Comparison of ENCODE assay signal across 19 cellular contexts in genomic region chr6:106469882-106470281, GRCh38.
DNase-seq lines count a peak whose midpoint lies in the region; ATAC-seq, FAIRE-seq and TF ChIP-seq lines count a peak whose summit lies in the region.
"Had no signal": no experiment of that assay in that cellular context is flagged by ENCODE, and none has a peak within 500 bp of the region (broad histone marks: within the 10 kb centered on the region; RNA-seq: fewer than 3 reads in every experiment).

No MANE protein-coding gene starts in this region.

- H3K14ac ChIP-seq in mesenchymal stem cell (ENCODE audit: low read length in 2 of 2) = no peak overlapping the region

- H3F3A ChIP-seq in neural progenitor cell (ENCODE audit: low read depth) = no peaks in the 10 kb centered on the region

- H3K79me1 ChIP-seq in mesenchymal stem cell (replicated peaks; ENCODE audit: low read length, poor library complexity, severe bottlenecking) = no peaks in the 10 kb centered on the region

- no peaks in the 10 kb centered on the region for H3K79me2 ChIP-seq in neural progenitor cell (ENCODE audit: low read depth)

- H3K27me3 ChIP-seq in Panc1 (ENCODE audit: control insufficient read depth, insufficient read depth, low read length) (peaks cover 9% of the 10 kb centered on the region; the same call in 1 of the 2 replicates), mesenchymal stem cell (ENCODE audit: control insufficient read depth in 1 of 2, insufficient read depth in 1 of 2, low read length in 2 of 2) (peaks cover 0 to 5% of the 10 kb centered on the region in 2 experiments), small intestine (ENCODE audit: control insufficient read depth in 2 of 2, insufficient read depth in 2 of 2, low read length in 2 of 2) (no peaks in the 10 kb centered on the region), body of pancreas (no peaks in the 10 kb centered on the region), neural progenitor cell (no peaks in the 10 kb centered on the region)
- H3K27me3 ChIP-seq: BLaER1 had no signal

- H4K20me1 ChIP-seq in neural progenitor cell (ENCODE audit: low read depth) = no peaks in the 10 kb centered on the region
- H4K20me1 ChIP-seq: BLaER1 had no signal

- H3K27ac Mint-ChIP-seq in neural progenitor cell (no peak overlapping the region), natural killer cell (no peak overlapping the region)
- H3K27ac Mint-ChIP-seq: CD14-positive monocyte; CD4-positive, alpha-beta memory T cell; HFFc6 had no signal

- H3K9me3 Mint-ChIP-seq in neural progenitor cell (no peaks in the 10 kb centered on the region), natural killer cell (no peaks in the 10 kb centered on the region)
- H3K9me3 Mint-ChIP-seq: CD14-positive monocyte; CD4-positive, alpha-beta memory T cell; HFFc6 had no signal

- H3K9me3 ChIP-seq in Panc1 (ENCODE audit: control insufficient read depth, insufficient read depth, low read depth, low read length) (no peaks in the 10 kb centered on the region), mesenchymal stem cell (ENCODE audit: control insufficient read depth, low read length) (no peaks in the 10 kb centered on the region), small intestine (ENCODE audit: control insufficient read depth, low read depth) (no peaks in the 10 kb centered on the region), body of pancreas (no peaks in the 10 kb centered on the region), neural progenitor cell (ENCODE audit: low read depth) (no peaks in the 10 kb centered on the region)
- H3K9me3 ChIP-seq: BLaER1 had no signal

- no peak overlapping the region for H3K9ac ChIP-seq in mesenchymal stem cell (ENCODE audit: low read length)
- H3K9ac ChIP-seq in neural progenitor cell = no peak overlapping the region
- H3K9ac ChIP-seq: BLaER1 had no signal

- intact Hi-C loops in Panc1 (cut with micrococcal nuclease; ENCODE audit: unreplicated experiment) (no loop called here), body of pancreas (cut with DNase I) (no loop called here), natural killer cell (cut with micrococcal nuclease) (no loop called here)

- TF ChIP-seq CTCF in Panc1 (IDR thresholded peaks at IDR 0.05) = no peak
- TF ChIP-seq CTCF in body of pancreas (IDR thresholded peaks at IDR 0.05) = no peak
- no peak for TF ChIP-seq CTCF in neural progenitor cell (IDR thresholded peaks at IDR 0.05)
- TF ChIP-seq CTCF in natural killer cell (IDR thresholded peaks at IDR 0.05) = no peak

- no peak overlapping the region for H2BK15ac ChIP-seq in mesenchymal stem cell (ENCODE audit: low read depth, poor library complexity, severe bottlenecking)

- no peak overlapping the region for H3K18ac ChIP-seq in mesenchymal stem cell (ENCODE audit: low read depth in 1 of 2, low read length in 2 of 2)

- peak overlapping the region in 1 of 2 experiments; percentile 59 for H3K23ac ChIP-seq in mesenchymal stem cell (ENCODE audit: low read length in 2 of 2)

- no peak overlapping the region for H4K91ac ChIP-seq in mesenchymal stem cell (ENCODE audit: low read length)

- no TSS peak for BruUV-seq in Panc1 (replicated peaks; lab: Mats Ljungman, UMichigan)

- DNase-seq in Panc1 (ENCODE audit: low read depth, low spot score) (no peak), epithelial cell of prostate (ENCODE audit: low read depth, low spot score) (no peak), mesenchymal stem cell (no peak), small intestine (peak; percentile 45), body of pancreas (no peak), neural progenitor cell (ENCODE audit: low spot score) (no peak), natural killer cell (no peak)
- DNase-seq: 8988T; Calu3; CD4-positive, alpha-beta memory T cell; DMS79 treated with DMSO at 0.1 percent for 48 hours; GF-D8; GOT3; H7; HFFc6 had no signal

- peak overlapping the region; percentile 51 for H2AFZ ChIP-seq in mesenchymal stem cell (ENCODE audit: low read depth, low read length)
- H2AFZ ChIP-seq in neural progenitor cell (replicated peaks) = no peak overlapping the region

- no peak overlapping the region for H3K4me3 Mint-ChIP-seq in neural progenitor cell
- H3K4me3 Mint-ChIP-seq in natural killer cell = no peak overlapping the region
- H3K4me3 Mint-ChIP-seq: CD14-positive monocyte; CD4-positive, alpha-beta memory T cell; HFFc6 had no signal

- no peak overlapping the region for H4K8ac ChIP-seq in mesenchymal stem cell (ENCODE audit: low read length)

- no peak for FAIRE-seq in small intestine (lab: Jason Lieb, UNC)

- H3K27me3 Mint-ChIP-seq in neural progenitor cell (ENCODE audit: insufficient read depth, low read depth) (no peaks in the 10 kb centered on the region), natural killer cell (ENCODE audit: low read depth in 2 of 2) (peaks cover 13 to 15% of the 10 kb centered on the region in 2 donors)

- POLR2A ChIA-PET in Panc1 (lab: Charles Lee) = no interaction called here

- no peak overlapping the region for H2BK12ac ChIP-seq in mesenchymal stem cell (ENCODE audit: low read length in 2 of 2)

- no peak overlapping the region for H2BK120ac ChIP-seq in mesenchymal stem cell (ENCODE audit: low read depth, low read length)

- no peak overlapping the region for H3K4me3 ChIP-seq in Panc1 (ENCODE audit: low read depth in 2 of 2, low read length in 2 of 2)
- no peak overlapping the region for H3K4me3 ChIP-seq in mesenchymal stem cell (ENCODE audit: insufficient read depth in 1 of 2, low read depth in 1 of 2, low read length in 2 of 2)
- no peak overlapping the region for H3K4me3 ChIP-seq in small intestine (ENCODE audit: low read depth in 1 of 2, low read length in 2 of 2)
- no peak overlapping the region for H3K4me3 ChIP-seq in body of pancreas
- H3K4me3 ChIP-seq in neural progenitor cell = no peak overlapping the region
- H3K4me3 ChIP-seq: BLaER1 had no signal

- H3K4me1 Mint-ChIP-seq in neural progenitor cell = no peaks in the 10 kb centered on the region
- no peaks in the 10 kb centered on the region for H3K4me1 Mint-ChIP-seq in natural killer cell
- H3K4me1 Mint-ChIP-seq: CD4-positive, alpha-beta memory T cell had no signal

- no peak overlapping the region for H2AK5ac ChIP-seq in mesenchymal stem cell (ENCODE audit: low read length, severe bottlenecking)

- no peak overlapping the region for H3K4ac ChIP-seq in mesenchymal stem cell (ENCODE audit: low read depth in 1 of 2, low read length in 2 of 2)

- ATAC-seq in Panc1 (0 out of 2 replicates have a peak, but pooled peaks have one; percentile 34), HG03565 (IDR thresholded peaks at IDR 0.05; ENCODE audit: unreplicated experiment) (no peak), body of pancreas (no peak), natural killer cell (no peak)
- ATAC-seq: HCT116 had no signal

- H3K4me2 ChIP-seq in mesenchymal stem cell (ENCODE audit: low read length, poor library complexity, severe bottlenecking) = no peak overlapping the region
- H3K4me2 ChIP-seq in neural progenitor cell = no peak overlapping the region
- H3K4me2 ChIP-seq: BLaER1 had no signal

- WGBS in mesenchymal stem cell = 88% methylated on average over 4 of the region's 4 CpGs
- WGBS in small intestine, 3 donors = 22 to 67% (median 34%) methylated on average over 4 of the region's 4 CpGs
- 75 to 79% methylated on average over 3 to 4 of the region's 4 CpGs for WGBS in body of pancreas, 2 donors

- no peaks in the 10 kb centered on the region for H3K36me3 Mint-ChIP-seq in neural progenitor cell
- no peaks in the 10 kb centered on the region for H3K36me3 Mint-ChIP-seq in natural killer cell
- H3K36me3 Mint-ChIP-seq: CD14-positive monocyte; CD4-positive, alpha-beta memory T cell had no signal

- H3K27ac ChIP-seq in Panc1 (ENCODE audit: low read length) (no peak overlapping the region), epithelial cell of prostate (peak overlapping the region; percentile 4), mesenchymal stem cell (ENCODE audit: low read length, poor library complexity, severe bottlenecking) (no peak overlapping the region), small intestine (ENCODE audit: low read depth in 1 of 2, low read length in 1 of 2) (no peak overlapping the region), body of pancreas (no peak overlapping the region), neural progenitor cell (no peak overlapping the region)
- H3K27ac ChIP-seq: BLaER1 had no signal

- no peak for TF ChIP-seq POLR2A in body of pancreas (IDR thresholded peaks at IDR 0.05)

- CTCF ChIA-PET in Panc1 (lab: Charles Lee) = no interaction called here

- H3K36me3 ChIP-seq in Panc1 (ENCODE audit: control insufficient read depth, insufficient read depth, low read length) (no peaks in the 10 kb centered on the region), mesenchymal stem cell (ENCODE audit: control insufficient read depth in 1 of 2, insufficient read depth in 2 of 2, low read depth in 1 of 2, low read length in 2 of 2) (no peaks in the 10 kb centered on the region), small intestine (ENCODE audit: control insufficient read depth in 2 of 2, insufficient read depth in 2 of 2, low read length in 2 of 2) (no peaks in the 10 kb centered on the region), body of pancreas (replicated peaks in 1 of 2; ENCODE audit: insufficient read depth in 1 of 2, low read depth in 2 of 2) (no peaks in the 10 kb centered on the region), neural progenitor cell (no peaks in the 10 kb centered on the region)
- H3K36me3 ChIP-seq: BLaER1 had no signal

- in situ Hi-C loops in Panc1 (cut with HindIII; ENCODE audit: low pct_unique_long_range_greater_than_20kb, low sequenced_read_pairs) = no loop called here

- no peak overlapping the region for H2BK5ac ChIP-seq in mesenchymal stem cell (ENCODE audit: low read depth, low read length, poor library complexity, severe bottlenecking)

- H3K4me1 ChIP-seq in Panc1 (ENCODE audit: control insufficient read depth, insufficient read depth, low read length) (no peaks in the 10 kb centered on the region), mesenchymal stem cell (ENCODE audit: control insufficient read depth, insufficient read depth, low read depth, low read length) (no peaks in the 10 kb centered on the region), small intestine (ENCODE audit: control insufficient read depth in 2 of 2, insufficient read depth in 1 of 2, low read depth in 1 of 2, low read length in 1 of 2) (no peaks in the 10 kb centered on the region), body of pancreas (no peaks in the 10 kb centered on the region), neural progenitor cell (no peaks in the 10 kb centered on the region)
- H3K4me1 ChIP-seq: BLaER1 had no signal
